Comparison of ENCODE assay signal across 11 cellular contexts in genomic region chr14:90405755-90406154, GRCh38. TPM values are rescaled to one million over a fixed set of nuclear protein-coding genes. Genes with fewer than 3 reads are reported as not detected.
DNase-seq lines count a peak whose midpoint lies in the region; ATAC-seq and TF ChIP-seq lines count a peak whose summit lies in the region.
"Had no signal": no experiment of that assay in that cellular context is flagged by ENCODE, and none has a peak within 500 bp of the region (broad histone marks: within the 10 kb centered on the region; RNA-seq: fewer than 3 reads in every experiment).

No MANE protein-coding gene starts in this region.

- ATAC-seq in body of pancreas, result no peak
- ATAC-seq in HG03342 (IDR thresholded peaks at IDR 0.05; ENCODE audit: unreplicated experiment), result no peak
- ATAC-seq: mucosa of descending colon, sciatic nerve had no signal

- CTCF ChIA-PET in mammary epithelial cell (lab: Charles Lee; ENCODE audit: low non-redundant PET), result no interaction called here

- H3K9me3 ChIP-seq in mammary epithelial cell (replicated peaks; ENCODE audit: insufficient read depth, low read length), result no peaks in the 10 kb centered on the region
- no peaks in the 10 kb centered on the region for H3K9me3 ChIP-seq in colonic mucosa
- H3K9me3 ChIP-seq in body of pancreas, result no peaks in the 10 kb centered on the region
- H3K9me3 ChIP-seq: mucosa of descending colon had no signal

- H3K36me3 ChIP-seq in mammary epithelial cell (ENCODE audit: insufficient read depth, low read length) (peaks cover 47% of the 10 kb centered on the region), colonic mucosa (peaks cover 30% of the 10 kb centered on the region), body of pancreas (replicated peaks in 1 of 2; ENCODE audit: insufficient read depth in 1 of 2, low read depth in 2 of 2) (peaks cover 25 to 43% of the 10 kb centered on the region in 2 donors)

- in situ Hi-C loops in mammary epithelial cell (cut with MboI; ENCODE audit: low sequenced_read_pairs in 2 of 2), result no loop called here

- no peak overlapping the region for H3K4me2 ChIP-seq in mammary epithelial cell (ENCODE audit: insufficient read depth, low read depth, low read length)

- no peaks in the 10 kb centered on the region for H3K9me3 Mint-ChIP-seq in activated T-helper 1 cell treated with anti-CD3 and anti-CD28 coated beads, Interleukin-12 subunit alpha, Interleukin-12 subunit beta, Interleukin-2, Interleukin-4 antibody, amounts not matched to agents 30 ng/mL and 10 ng/mL and 1 ng/mL, durations not matched to agents 14 hours and 24 hours and 36 hours
- H3K9me3 Mint-ChIP-seq in nephron, result no peaks in the 10 kb centered on the region

- peaks cover 64% of the 10 kb centered on the region for H3K4me1 Mint-ChIP-seq in activated T-helper 1 cell treated with anti-CD3 and anti-CD28 coated beads, Interleukin-12 subunit alpha, Interleukin-12 subunit beta, Interleukin-2, Interleukin-4 antibody, amounts not matched to agents 30 ng/mL and 10 ng/mL and 1 ng/mL, durations not matched to agents 14 hours and 24 hours and 36 hours (ENCODE audit: low read depth)
- H3K4me1 Mint-ChIP-seq in nephron, result peaks cover 71% of the 10 kb centered on the region

- no peak for TF ChIP-seq POLR2A in body of pancreas (IDR thresholded peaks at IDR 0.05)

- TF ChIP-seq CTCF in nephron (IDR thresholded peaks at IDR 0.05; ENCODE audit: unreplicated experiment in 3 of 3) (no peak), mammary epithelial cell (conservative IDR thresholded peaks at IDR 0.05 in 1 of 2, IDR thresholded peaks at IDR 0.05 in 1 of 2; ENCODE audit: extremely low read depth in 1 of 2, insufficient read depth in 1 of 2, low read depth in 1 of 2, low read length in 2 of 2) (no peak), colonic mucosa (IDR thresholded peaks at IDR 0.05) (no peak), body of pancreas (IDR thresholded peaks at IDR 0.05) (no peak)

- H3K4me1 ChIP-seq in mammary epithelial cell (ENCODE audit: insufficient read depth, low read length), result peaks cover 19% of the 10 kb centered on the region
- no peaks in the 10 kb centered on the region for H3K4me1 ChIP-seq in colonic mucosa
- peaks cover 3% of the 10 kb centered on the region for H3K4me1 ChIP-seq in body of pancreas

- no peaks in the 10 kb centered on the region for H3K27me3 ChIP-seq in mammary epithelial cell (ENCODE audit: insufficient read depth, low read length)
- no peaks in the 10 kb centered on the region for H3K27me3 ChIP-seq in colonic mucosa
- H3K27me3 ChIP-seq in body of pancreas, result no peaks in the 10 kb centered on the region

- H3K4me3 ChIP-seq in mammary epithelial cell (replicated peaks in 1 of 3; ENCODE audit: insufficient read depth in 1 of 3, low read depth in 2 of 3, low read length in 3 of 3), result no peak overlapping the region
- no peak overlapping the region for H3K4me3 ChIP-seq in colonic mucosa
- H3K4me3 ChIP-seq in body of pancreas, result no peak overlapping the region
- H3K4me3 ChIP-seq: mucosa of descending colon had no signal

- H3K79me2 ChIP-seq in mammary epithelial cell (ENCODE audit: insufficient read depth, low read length), result peaks cover 34% of the 10 kb centered on the region

- dilution Hi-C loops in mammary epithelial cell (cut with HindIII; ENCODE audit: low sequenced_read_pairs), result loop anchor here (5.0 kb wide), 1 partner anchor 72 kb away; no protein-coding TSS in a partner anchor

- 94% methylated on average over 4 of the region's 4 CpGs for WGBS in mammary epithelial cell (ENCODE audit: low coverage, missing lambda C conversion rate)
- WGBS in body of pancreas, 2 donors, result 83 to 93% methylated on average over 4 of the region's 4 CpGs

- DNase-seq in DMS79 (lab: John Stamatoyannopoulos, UW), result peak; percentile 97
- DNase-seq in NCI-H187 (lab: John Stamatoyannopoulos, UW), result peak; percentile 85 to 97
- DNase-seq in activated T-helper 1 cell treated with anti-CD3 and anti-CD28 coated beads, Interleukin-12 subunit alpha, Interleukin-12 subunit beta, Interleukin-2, Interleukin-4 antibody, amounts not matched to agents 30 ng/mL and 10 ng/mL and 1 ng/mL, durations not matched to agents 14 hours and 24 hours and 36 hours (ENCODE audit: low spot score), result no peak
- DNase-seq in mammary epithelial cell, result no peak
- no peak for DNase-seq in colonic mucosa
- DNase-seq in body of pancreas, result no peak
- DNase-seq: mucosa of descending colon, NCI-H2081 treated with DMSO at 0.1 percent for 48 hours had no signal

- H3K27ac Mint-ChIP-seq in activated T-helper 1 cell treated with anti-CD3 and anti-CD28 coated beads, Interleukin-12 subunit alpha, Interleukin-12 subunit beta, Interleukin-2, Interleukin-4 antibody, amounts not matched to agents 30 ng/mL and 10 ng/mL and 1 ng/mL, durations not matched to agents 14 hours and 24 hours and 36 hours, result peak overlapping the region; percentile 7
- H3K27ac Mint-ChIP-seq in nephron, result peak overlapping the region; percentile 4 to 59 (median 45)

- H3K27me3 Mint-ChIP-seq in activated T-helper 1 cell treated with anti-CD3 and anti-CD28 coated beads, Interleukin-12 subunit alpha, Interleukin-12 subunit beta, Interleukin-2, Interleukin-4 antibody, amounts not matched to agents 30 ng/mL and 10 ng/mL and 1 ng/mL, durations not matched to agents 14 hours and 24 hours and 36 hours (ENCODE audit: insufficient read depth), result no peaks in the 10 kb centered on the region
- no peaks in the 10 kb centered on the region for H3K27me3 Mint-ChIP-seq in nephron (ENCODE audit: low read depth)

- peaks cover 5% of the 10 kb centered on the region for H4K20me1 ChIP-seq in mammary epithelial cell (ENCODE audit: insufficient read depth, low read length)

- H3K27ac ChIP-seq in mammary epithelial cell (ENCODE audit: insufficient read depth, low read depth, low read length), result no peak overlapping the region
- H3K27ac ChIP-seq in colonic mucosa, result no peak overlapping the region
- no peak overlapping the region for H3K27ac ChIP-seq in body of pancreas

- BruUV-seq in mammary epithelial cell (replicated peaks; lab: Mats Ljungman, UMichigan), result no TSS peak

- H3K36me3 Mint-ChIP-seq in activated T-helper 1 cell treated with anti-CD3 and anti-CD28 coated beads, Interleukin-12 subunit alpha, Interleukin-12 subunit beta, Interleukin-2, Interleukin-4 antibody, amounts not matched to agents 30 ng/mL and 10 ng/mL and 1 ng/mL, durations not matched to agents 14 hours and 24 hours and 36 hours (ENCODE audit: low read depth), result peaks cover 58% of the 10 kb centered on the region
- peaks cover 68% of the 10 kb centered on the region for H3K36me3 Mint-ChIP-seq in nephron (ENCODE audit: low read depth)

- H3K9ac ChIP-seq in mammary epithelial cell (ENCODE audit: insufficient read depth, low read length), result no peak overlapping the region
- H3K9ac ChIP-seq in colonic mucosa (ENCODE audit: low read depth in 2 of 2, low read length in 2 of 2), result no peak overlapping the region

- no peak overlapping the region for H3K4me3 Mint-ChIP-seq in activated T-helper 1 cell treated with anti-CD3 and anti-CD28 coated beads, Interleukin-12 subunit alpha, Interleukin-12 subunit beta, Interleukin-2, Interleukin-4 antibody, amounts not matched to agents 30 ng/mL and 10 ng/mL and 1 ng/mL, durations not matched to agents 14 hours and 24 hours and 36 hours
- peak overlapping the region in 1 of 3 experiments; percentile 14 for H3K4me3 Mint-ChIP-seq in nephron

- H2AFZ ChIP-seq in mammary epithelial cell (ENCODE audit: low read depth, low read length), result no peak overlapping the region

- intact Hi-C loops in activated T-helper 1 cell treated with anti-CD3 and anti-CD28 coated beads, Interleukin-12 subunit alpha, Interleukin-12 subunit beta, Interleukin-2, Interleukin-4 antibody, amounts not matched to agents 30 ng/mL and 10 ng/mL and 1 ng/mL, durations not matched to agents 14 hours and 24 hours and 36 hours (cut with micrococcal nuclease), result no loop called here
- intact Hi-C loops in mammary epithelial cell (cut with micrococcal nuclease) (no loop called here), colonic mucosa (cut with DNase I) (no loop called here), body of pancreas (cut with DNase I) (no loop called here)

RNA-seq across cellular contexts. Expression of gene CALM1, which starts 8.9 kb away (rescaled TPM):
- 513 and 521 TPM in 2 replicates for total RNA-seq in activated T-helper 1 cell treated with anti-CD3 and anti-CD28 coated beads, Interleukin-12 subunit alpha, Interleukin-12 subunit beta, Interleukin-2, Interleukin-4 antibody, amounts not matched to agents 30 ng/mL and 10 ng/mL and 1 ng/mL, durations not matched to agents 14 hours and 24 hours and 36 hours
- 100 to 1,000 TPM; 285 to 340 TPM for total RNA-seq in mammary epithelial cell
- polyA plus RNA-seq in mammary epithelial cell, result 607 TPM
- 279 TPM for polyA minus RNA-seq in mammary epithelial cell
- 100 to 1,000 TPM; 676 to 714 TPM for total RNA-seq in colonic mucosa
- 100 to 1,000 TPM; 137 to 199 TPM for total RNA-seq in body of pancreas

Comparison
In these comparisons a context has a peak if more than half of its experiments do, and no peak if none do; other contexts are left out.
1. DNase-seq: peak in DMS79 (single experiment) and NCI-H187 (2 of 2); none in activated T-helper 1 cell treated with anti-CD3 and anti-CD28 coated beads, Interleukin-12 subunit alpha, Interleukin-12 subunit beta, Interleukin-2, Interleukin-4 antibody, amounts not matched to agents 30 ng/mL and 10 ng/mL and 1 ng/mL, durations not matched to agents 14 hours and 24 hours and 36 hours (single experiment), mammary epithelial cell (single experiment), colonic mucosa (single experiment) and body of pancreas (0 of 4).